24 cellular contexts compared by ENCODE assay signal in the genomic region with DNA sequence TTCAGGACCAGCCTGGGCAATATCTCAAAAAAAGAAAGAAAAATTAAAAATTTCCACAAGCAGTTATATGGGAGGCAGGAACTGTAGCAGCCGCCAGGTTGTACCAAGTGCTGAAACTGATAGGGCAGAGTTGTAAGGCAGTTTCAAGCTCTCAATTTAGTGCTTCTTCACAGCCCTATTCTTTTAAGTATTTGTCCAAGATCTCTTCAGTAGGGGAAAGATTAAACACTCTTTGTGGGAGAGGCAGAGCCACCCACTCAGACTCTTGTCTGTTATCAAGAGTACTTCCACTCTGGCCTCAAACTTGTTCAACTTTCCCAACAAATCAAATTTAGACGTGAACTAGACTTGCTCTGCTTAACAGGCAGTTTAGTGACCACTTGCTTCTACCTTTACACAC.
"Had no signal": no experiment of that assay in that cellular context is flagged by ENCODE, and none has a peak within 500 bp of the region (broad histone marks: within the 10 kb centered on the region; RNA-seq: fewer than 3 reads in every experiment).

No MANE protein-coding gene starts in this region.

- H3K4me2 ChIP-seq: hepatocyte had no signal

- H3K4me3 ChIP-seq: coronary artery, dorsolateral prefrontal cortex, esophagus muscularis mucosa, gastroesophageal sphincter, heart left ventricle, hepatocyte, left ventricle myocardium inferior, lung, mucosa of descending colon had no signal

- ATAC-seq: foreskin keratinocyte, gastroesophageal sphincter, heart left ventricle, left colon, mucosa of descending colon had no signal

- H2AFZ ChIP-seq: hepatocyte had no signal

- H3K4me1 ChIP-seq: esophagus muscularis mucosa, foreskin keratinocyte, gastroesophageal sphincter, heart left ventricle, left ventricle myocardium inferior had no signal

- H3K27me3 ChIP-seq: dorsolateral prefrontal cortex, esophagus muscularis mucosa, gastroesophageal sphincter, heart left ventricle, hepatocyte had no signal

- H3K36me3 ChIP-seq: esophagus muscularis mucosa, gastroesophageal sphincter, heart left ventricle, left ventricle myocardium inferior had no signal

- H3K79me2 ChIP-seq: hepatocyte had no signal

- DNase-seq: dermis blood vessel endothelial cell; dorsolateral prefrontal cortex; effector CD4-positive, alpha-beta T cell; effector memory CD4-positive, alpha-beta T cell; foreskin keratinocyte; heart left ventricle; hypothalamus; immature natural killer cell; islet precursor cell; kidney; kidney glomerular epithelial cell; left colon; left ventricle myocardium inferior; mammary epithelial cell; mucosa of descending colon; naive B cell had no signal

- H3K9me3 ChIP-seq: esophagus muscularis mucosa, heart left ventricle, mucosa of descending colon had no signal

- H3K27ac ChIP-seq: coronary artery, dorsolateral prefrontal cortex, esophagus muscularis mucosa, foreskin keratinocyte, gastroesophageal sphincter, heart left ventricle, hepatocyte, left ventricle myocardium inferior had no signal

- FAIRE-seq: colon, endothelial cell of umbilical vein, frontal cortex, kidney had no signal
